ENCODE assay signal across 1 cellular context in genomic region chr7:1668932-1669485, GRCh38.
TF ChIP-seq lines count a peak whose summit lies in the region.

No MANE protein-coding gene starts in this region.

TF ChIP-seq in IMR-90, 13 proteins besides CTCF, POLR2A, EP300 and RAD21 (continued from another document):
- TF ChIP-seq, protein P1, sequence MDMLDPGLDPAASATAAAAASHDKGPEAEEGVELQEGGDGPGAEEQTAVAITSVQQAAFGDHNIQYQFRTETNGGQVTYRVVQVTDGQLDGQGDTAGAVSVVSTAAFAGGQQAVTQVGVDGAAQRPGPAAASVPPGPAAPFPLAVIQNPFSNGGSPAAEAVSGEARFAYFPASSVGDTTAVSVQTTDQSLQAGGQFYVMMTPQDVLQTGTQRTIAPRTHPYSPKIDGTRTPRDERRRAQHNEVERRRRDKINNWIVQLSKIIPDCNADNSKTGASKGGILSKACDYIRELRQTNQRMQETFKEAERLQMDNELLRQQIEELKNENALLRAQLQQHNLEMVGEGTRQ (IDR thresholded peaks at IDR 0.05; ENCODE audit: low read depth, low read length) = no peak
- TF ChIP-seq, protein P2, sequence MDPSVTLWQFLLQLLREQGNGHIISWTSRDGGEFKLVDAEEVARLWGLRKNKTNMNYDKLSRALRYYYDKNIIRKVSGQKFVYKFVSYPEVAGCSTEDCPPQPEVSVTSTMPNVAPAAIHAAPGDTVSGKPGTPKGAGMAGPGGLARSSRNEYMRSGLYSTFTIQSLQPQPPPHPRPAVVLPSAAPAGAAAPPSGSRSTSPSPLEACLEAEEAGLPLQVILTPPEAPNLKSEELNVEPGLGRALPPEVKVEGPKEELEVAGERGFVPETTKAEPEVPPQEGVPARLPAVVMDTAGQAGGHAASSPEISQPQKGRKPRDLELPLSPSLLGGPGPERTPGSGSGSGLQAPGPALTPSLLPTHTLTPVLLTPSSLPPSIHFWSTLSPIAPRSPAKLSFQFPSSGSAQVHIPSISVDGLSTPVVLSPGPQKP (IDR thresholded peaks at IDR 0.05; ENCODE audit: borderline replicate concordance, low read depth, low read length) = no peak
- no peak for TF ChIP-seq MAFK (IDR thresholded peaks at IDR 0.05; ENCODE audit: low read depth, low read length)
- no peak for TF ChIP-seq SMC3 (IDR thresholded peaks at IDR 0.05; ENCODE audit: low read depth, low read length)
